15 cellular contexts compared by ENCODE assay signal in genomic region chr5:73435640-73436534, GRCh38. TPM values are rescaled to one million over a fixed set of nuclear protein-coding genes. Genes with fewer than 3 reads are reported as not detected.
DNase-seq lines count a peak whose midpoint lies in the region; TF ChIP-seq lines count a peak whose summit lies in the region.
"Had no signal": no experiment of that assay in that cellular context is flagged by ENCODE, and none has a peak within 500 bp of the region (broad histone marks: within the 10 kb centered on the region; RNA-seq: fewer than 3 reads in every experiment).

No MANE protein-coding gene starts in this region.

- H3K9ac ChIP-seq in iPS-15b (ENCODE audit: low read depth, low read length), result no peak overlapping the region

- peak overlapping the region; percentile 80 for H3K27ac Mint-ChIP-seq in T-helper 1 cell treated with Interleukin-12 subunit alpha and Interleukin-12 subunit beta and Interleukin-4 antibody, amounts not matched to agents 30 μg/mL and 1 μg/mL, for 36 hours

- DNase-seq in T-helper 1 cell, result no peak
- peak; percentile 87 for DNase-seq in retina
- no peak for DNase-seq in HuH-7 (ENCODE audit: low spot score)
- DNase-seq in esophagus squamous epithelium (lab: John Stamatoyannopoulos, UW), result no peak
- no peak for DNase-seq in NCI-H774 (lab: John Stamatoyannopoulos, UW)
- DNase-seq: DND-41, left cardiac atrium, NCI-H1694 treated with DMSO at 0.1 percent for 48 hours, PC-9, uterus, WERI-Rb-1 had no signal

- no peaks in the 10 kb centered on the region for H3K9me3 ChIP-seq in iPS-15b (ENCODE audit: control insufficient read depth, insufficient read depth, low read length)
- H3K9me3 ChIP-seq in esophagus squamous epithelium, result no peaks in the 10 kb centered on the region
- H3K9me3 ChIP-seq: A549, uterus had no signal

- 57 to 62% methylated on average over 24 to 32 of the region's 36 CpGs for WGBS in esophagus squamous epithelium, 2 donors

- no peaks in the 10 kb centered on the region for H3K36me3 ChIP-seq in iPS-15b (ENCODE audit: control insufficient read depth, insufficient read depth, low read length)
- H3K36me3 ChIP-seq in esophagus squamous epithelium, result no peaks in the 10 kb centered on the region
- H3K36me3 ChIP-seq: uterus, WERI-Rb-1 had no signal

- H3K27me3 ChIP-seq in iPS-15b (ENCODE audit: control insufficient read depth, insufficient read depth, low read length) (peaks cover 92% of the 10 kb centered on the region), esophagus squamous epithelium (peaks cover 14 to 94% (median 28%) of the 10 kb centered on the region in 4 donors)

- intact Hi-C loops in esophagus squamous epithelium (cut with DNase I), result no loop called here

- H3K4me3 ChIP-seq in WI38 (ENCODE audit: low read depth, low read length) (peak overlapping the region; percentile 47), iPS-15b (ENCODE audit: low read depth, low read length) (peak overlapping the region; percentile 49), esophagus squamous epithelium (peak overlapping the region in 2 of 4 donors; percentile 44 to 59)
- H3K4me3 ChIP-seq: A549, PC-9, uterus had no signal

- H3K4me1 ChIP-seq in iPS-15b (ENCODE audit: control insufficient read depth, insufficient read depth, low read length) (peaks cover 6% of the 10 kb centered on the region), esophagus squamous epithelium (peaks cover 6 to 25% (median 11%) of the 10 kb centered on the region in 3 donors)

- H3K4me3 Mint-ChIP-seq in T-helper 1 cell treated with Interleukin-12 subunit alpha and Interleukin-12 subunit beta and Interleukin-4 antibody, amounts not matched to agents 30 μg/mL and 1 μg/mL, for 36 hours, result no peak overlapping the region

- peaks cover 4% of the 10 kb centered on the region for H3K4me1 Mint-ChIP-seq in T-helper 1 cell treated with Interleukin-12 subunit alpha and Interleukin-12 subunit beta and Interleukin-4 antibody, amounts not matched to agents 30 μg/mL and 1 μg/mL, for 36 hours (ENCODE audit: low read depth)

- peaks cover 6% of the 10 kb centered on the region for H3K36me3 Mint-ChIP-seq in T-helper 1 cell treated with Interleukin-12 subunit alpha and Interleukin-12 subunit beta and Interleukin-4 antibody, amounts not matched to agents 30 μg/mL and 1 μg/mL, for 36 hours (ENCODE audit: low read depth)

- TF ChIP-seq POLR2A in esophagus squamous epithelium (IDR thresholded peaks at IDR 0.05), result no peak

- H3K27me3 Mint-ChIP-seq in T-helper 1 cell treated with Interleukin-12 subunit alpha and Interleukin-12 subunit beta and Interleukin-4 antibody, amounts not matched to agents 30 μg/mL and 1 μg/mL, for 36 hours (ENCODE audit: low read depth), result peaks cover 77% of the 10 kb centered on the region

- TF ChIP-seq CTCF in WI38 (IDR thresholded peaks at IDR 0.05; ENCODE audit: low read depth, low read length) (no peak), esophagus squamous epithelium (IDR thresholded peaks at IDR 0.05) (no peak)

- H3K9me3 Mint-ChIP-seq in T-helper 1 cell treated with Interleukin-12 subunit alpha and Interleukin-12 subunit beta and Interleukin-4 antibody, amounts not matched to agents 30 μg/mL and 1 μg/mL, for 36 hours, result peaks cover 5% of the 10 kb centered on the region

- no peak overlapping the region for H3K27ac ChIP-seq in esophagus squamous epithelium
- H3K27ac ChIP-seq: uterus, WERI-Rb-1 had no signal

RNA-seq across cellular contexts. Expression of gene FOXD1, which starts 12.7 kb away (rescaled TPM):
- total RNA-seq in esophagus squamous epithelium, result 1 to 10 TPM in 2 of 4 donors, under 1 TPM in 1, not detected in 1; 0.48 to 3.5 (median 1.5) TPM
